ENCODE assay signal across 10 cellular contexts in the genomic region with DNA sequence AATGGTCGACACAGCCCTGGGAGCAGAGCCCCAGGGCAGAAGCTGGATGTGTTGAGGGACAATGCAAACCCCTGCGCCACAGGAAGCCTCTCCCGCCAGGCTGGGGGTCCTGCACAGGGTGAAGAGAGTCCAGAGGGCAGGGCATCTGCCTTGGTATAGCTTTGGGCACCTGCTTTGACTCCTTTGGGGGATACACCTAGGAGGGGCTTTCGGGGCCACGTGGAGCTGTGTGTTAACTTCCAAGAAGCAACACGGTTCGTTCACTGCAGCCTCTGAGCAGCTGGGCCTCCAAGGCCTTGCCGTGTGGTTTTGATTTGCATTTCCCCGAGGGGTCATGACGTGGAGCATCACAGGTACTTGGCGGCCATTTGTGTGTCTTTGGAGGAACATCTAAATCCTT. TPM values are rescaled to one million over a fixed set of nuclear protein-coding genes. Genes with fewer than 3 reads are reported as not detected.
DNase-seq lines count a peak whose midpoint lies in the region; ATAC-seq and TF ChIP-seq lines count a peak whose summit lies in the region.
"Had no signal": no experiment of that assay in that cellular context is flagged by ENCODE, and none has a peak within 500 bp of the region (broad histone marks: within the 10 kb centered on the region; RNA-seq: fewer than 3 reads in every experiment).

No MANE protein-coding gene starts in this region.

- peak overlapping the region; percentile 87 for H3K27ac ChIP-seq in left ventricle myocardium inferior (replicated peaks)
- no peak overlapping the region for H3K27ac ChIP-seq in right atrium auricular region
- no peak overlapping the region for H3K27ac ChIP-seq in gastroesophageal sphincter

- H3K4me3 ChIP-seq in left ventricle myocardium inferior, result no peak overlapping the region
- H3K4me3 ChIP-seq in right atrium auricular region, result no peak overlapping the region
- no peak overlapping the region for H3K4me3 ChIP-seq in gastroesophageal sphincter

- H3K4me1 ChIP-seq in left ventricle myocardium inferior, result peaks cover 59% of the 10 kb centered on the region
- H3K4me1 ChIP-seq in right atrium auricular region, result peaks cover 0 to 7% of the 10 kb centered on the region in 2 donors
- peaks cover 0 to 19% (median 0%) of the 10 kb centered on the region in 3 donors for H3K4me1 ChIP-seq in gastroesophageal sphincter

- H3K27me3 ChIP-seq in left ventricle myocardium inferior (ENCODE audit: low read depth), result no peaks in the 10 kb centered on the region
- no peaks in the 10 kb centered on the region for H3K27me3 ChIP-seq in right atrium auricular region
- H3K27me3 ChIP-seq in gastroesophageal sphincter, result no peaks in the 10 kb centered on the region

- TF ChIP-seq POLR2A in gastroesophageal sphincter (IDR thresholded peaks at IDR 0.05), result no peak

- no peak for DNase-seq in left ventricle myocardium inferior
- DNase-seq in right atrium auricular region (ENCODE audit: low spot score), result no peak
- DNase-seq in UCSD-AML1 (lab: John Stamatoyannopoulos, UW; ENCODE audit: unreplicated experiment), result no peak
- DNase-seq in NCI-H1930 (lab: John Stamatoyannopoulos, UW), result no peak
- DNase-seq in mesenteric fat pad (ENCODE audit: low spot score), result no peak
- DNase-seq: activated gamma-delta T cell, NCI-H1694 had no signal

- ATAC-seq in HG02642 (IDR thresholded peaks at IDR 0.05; ENCODE audit: poor library complexity, unreplicated experiment) (peak; percentile 71), HG03571 (IDR thresholded peaks at IDR 0.05; ENCODE audit: unreplicated experiment) (peak; percentile 74), gastroesophageal sphincter (no peak)

- no peak for TF ChIP-seq EP300 in gastroesophageal sphincter (IDR thresholded peaks at IDR 0.05)

- WGBS in gastroesophageal sphincter (ENCODE audit: low coverage in 1 of 2), 2 donors, result 82 to 83% methylated on average over 6 to 7 of the region's 11 CpGs

- H3K9me3 ChIP-seq in left ventricle myocardium inferior (replicated peaks), result no peaks in the 10 kb centered on the region
- H3K9me3 ChIP-seq in right atrium auricular region, result no peaks in the 10 kb centered on the region
- H3K9me3 ChIP-seq in gastroesophageal sphincter, result no peaks in the 10 kb centered on the region

- intact Hi-C loops in left ventricle myocardium inferior (cut with micrococcal nuclease), result no loop called here

- no peak for TF ChIP-seq CTCF in left ventricle myocardium inferior (IDR thresholded peaks at IDR 0.05; ENCODE audit: borderline replicate concordance)
- no peak for TF ChIP-seq CTCF in right atrium auricular region (IDR thresholded peaks at IDR 0.05)
- TF ChIP-seq CTCF in gastroesophageal sphincter (IDR thresholded peaks at IDR 0.05), result no peak

- H3K36me3 ChIP-seq in left ventricle myocardium inferior (peaks cover 41% of the 10 kb centered on the region), right atrium auricular region (peaks cover 31% of the 10 kb centered on the region), gastroesophageal sphincter (peaks cover 0 to 50% of the 10 kb centered on the region in 2 donors)

RNA-seq across cellular contexts. Expression of a gene that starts 5.8 kb away (rescaled TPM):
- total RNA-seq in left ventricle myocardium inferior, result 7.7 TPM
- total RNA-seq in right atrium auricular region, result 10 to 100 TPM in 1 of 2 donors, 1 to 10 TPM in 1; 5.0 to 10.3 TPM
- total RNA-seq in gastroesophageal sphincter, result 10 to 100 TPM in 2 of 4 donors, 1 to 10 TPM in 2; 7.2 to 28.2 (median 13.1) TPM
- 38.1 TPM for total RNA-seq in mesenteric fat pad

RNA-seq across cellular contexts. Expression of a gene that starts 26.5 kb away (rescaled TPM):
- 15.3 TPM for total RNA-seq in left ventricle myocardium inferior
- total RNA-seq in right atrium auricular region, result 10 to 100 TPM; 10.5 to 15.5 TPM
- 10 to 100 TPM; 12.6 to 28.0 (median 22.8) TPM for total RNA-seq in gastroesophageal sphincter
- total RNA-seq in mesenteric fat pad, result 43.2 TPM

RNA-seq across cellular contexts. Expression of a gene that starts 28.8 kb away (rescaled TPM):
- total RNA-seq in left ventricle myocardium inferior, result 57.4 TPM
- 10 to 100 TPM; 16.2 to 23.4 TPM for total RNA-seq in right atrium auricular region
- total RNA-seq in gastroesophageal sphincter, result 10 to 100 TPM; 10.0 to 34.2 (median 21.8) TPM
- total RNA-seq in mesenteric fat pad, result 19.4 TPM
